Comparison of ENCODE assay signal across 2 cellular contexts in genomic region chr1:21451981-21452411, GRCh38.
TF ChIP-seq lines count a peak whose summit lies in the region.

No MANE protein-coding gene starts in this region.

TF ChIP-seq in liver, 16 proteins besides CTCF, POLR2A, EP300 and RAD21:
- no peak for TF ChIP-seq ZBTB33 (IDR thresholded peaks at IDR 0.05)
- peak; percentile 9 to 42 for TF ChIP-seq RXRA (IDR thresholded peaks at IDR 0.05)
- no peak for TF ChIP-seq HNF4A (conservative IDR thresholded peaks at IDR 0.05)
- no peak for TF ChIP-seq REST (IDR thresholded peaks at IDR 0.05)
- no peak for TF ChIP-seq FOXA2 (IDR thresholded peaks at IDR 0.05)
- no peak for TF ChIP-seq MAX (IDR thresholded peaks at IDR 0.05)

TF ChIP-seq in HepG2, 621 proteins besides CTCF, POLR2A, EP300 and RAD21:
- TF ChIP-seq ZBTB37 (CRISPR knock-in tag; IDR thresholded peaks at IDR 0.05) (no peak), ZNF883 (CRISPR knock-in tag; IDR thresholded peaks at IDR 0.05; ENCODE audit: not compliant biosample characterization) (no peak), SMARCC2 (IDR thresholded peaks at IDR 0.05) (no peak), MED13 (CRISPR knock-in tag; IDR thresholded peaks at IDR 0.05) (no peak), KLF12 (CRISPR knock-in tag; IDR thresholded peaks at IDR 0.05; ENCODE audit: borderline replicate concordance) (no peak), GPN1 (CRISPR knock-in tag; IDR thresholded peaks at IDR 0.05; ENCODE audit: borderline replicate concordance) (no peak), TRAFD1 (CRISPR knock-in tag; IDR thresholded peaks at IDR 0.05; ENCODE audit: borderline replicate concordance) (no peak), KMT2B (CRISPR knock-in tag; IDR thresholded peaks at IDR 0.05) (no peak), HNRNPL (IDR thresholded peaks at IDR 0.05; ENCODE audit: low read depth, low read length) (no peak), ZNF512B (CRISPR knock-in tag; IDR thresholded peaks at IDR 0.05; ENCODE audit: borderline replicate concordance) (no peak), ASH2L (IDR thresholded peaks at IDR 0.05; ENCODE audit: insufficient read length, low read depth, low read length) (no peak), ZNF740 (CRISPR knock-in tag; IDR thresholded peaks at IDR 0.05) (no peak), ZC3H13 (CRISPR knock-in tag; IDR thresholded peaks at IDR 0.05) (no peak)
